In the genomic region with DNA sequence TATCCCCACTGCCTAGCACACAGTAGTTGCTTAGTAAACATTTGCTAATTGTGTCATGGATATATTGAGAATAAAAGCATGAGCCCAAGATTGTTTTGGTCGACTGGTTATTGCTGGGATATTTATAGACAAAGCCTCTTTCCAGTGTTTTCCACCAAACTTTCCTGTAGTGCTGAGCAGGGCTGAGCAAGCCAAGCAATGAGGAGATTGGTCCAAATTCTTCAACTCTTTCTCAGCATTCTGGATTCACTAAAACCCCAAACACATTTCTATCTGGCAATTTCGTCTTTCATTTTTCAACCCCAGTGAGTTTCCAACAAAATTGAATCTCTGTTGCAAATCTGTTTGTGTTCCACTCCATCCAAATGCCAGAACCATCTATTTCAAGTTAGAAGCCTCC, we compare ENCODE assay signal across 14 cellular contexts. TPM values are rescaled to one million over a fixed set of nuclear protein-coding genes. Genes with fewer than 3 reads are reported as not detected.
DNase-seq lines count a peak whose midpoint lies in the region; ATAC-seq and TF ChIP-seq lines count a peak whose summit lies in the region.
"Had no signal": no experiment of that assay in that cellular context is flagged by ENCODE, and none has a peak within 500 bp of the region (broad histone marks: within the 10 kb centered on the region; RNA-seq: fewer than 3 reads in every experiment).

No MANE protein-coding gene starts in this region.

- no peaks in the 10 kb centered on the region for H3K27me3 ChIP-seq in ascending aorta
- H3K27me3 ChIP-seq in left lung, result no peaks in the 10 kb centered on the region
- no peaks in the 10 kb centered on the region for H3K27me3 ChIP-seq in gastrocnemius medialis
- H3K27me3 ChIP-seq: SJCRH30 had no signal

- TF ChIP-seq CTCF in ascending aorta (IDR thresholded peaks at IDR 0.05) (no peak), left lung (IDR thresholded peaks at IDR 0.05) (no peak), gastrocnemius medialis (IDR thresholded peaks at IDR 0.05 in 4 of 5, conservative IDR thresholded peaks at IDR 0.05 in 1 of 5) (no peak)

- intact Hi-C loops in ascending aorta (cut with DNase I) (no loop called here), left lung (cut with DNase I) (no loop called here), gastrocnemius medialis (cut with DNase I; ENCODE audit: low total_unique reads) (no loop called here)

- H3K4me3 ChIP-seq in ascending aorta (no peak overlapping the region), left lung (no peak overlapping the region), gastrocnemius medialis (no peak overlapping the region)
- H3K4me3 ChIP-seq: SJCRH30 had no signal

- peak; percentile 45 for ATAC-seq in left lung
- no peak for ATAC-seq in gastrocnemius medialis

- H3K36me3 ChIP-seq in ascending aorta (no peaks in the 10 kb centered on the region), left lung (no peaks in the 10 kb centered on the region), gastrocnemius medialis (no peaks in the 10 kb centered on the region)
- H3K36me3 ChIP-seq: SJCRH30 had no signal

- in situ Hi-C loops in gastrocnemius medialis (cut with MboI; ENCODE audit: low sequenced_read_pairs in 4 of 4), result no loop called here

- H3K4me1 ChIP-seq in ascending aorta (no peaks in the 10 kb centered on the region), left lung (no peaks in the 10 kb centered on the region), gastrocnemius medialis (no peaks in the 10 kb centered on the region)
- H3K4me1 ChIP-seq: SJCRH30 had no signal

- H3K27ac ChIP-seq in ascending aorta (peak overlapping the region; percentile 28 to 60), left lung (peak overlapping the region in 1 of 2 donors; percentile 33), gastrocnemius medialis (no peak overlapping the region)
- H3K27ac ChIP-seq: SJCRH30 had no signal

- no peak for TF ChIP-seq POLR2A in gastrocnemius medialis (IDR thresholded peaks at IDR 0.05)

- no peaks in the 10 kb centered on the region for H3K9me3 ChIP-seq in ascending aorta
- H3K9me3 ChIP-seq in left lung, result no peaks in the 10 kb centered on the region
- no peaks in the 10 kb centered on the region for H3K9me3 ChIP-seq in gastrocnemius medialis
- H3K9me3 ChIP-seq: SJCRH30 had no signal

- DNase-seq in EH (ENCODE audit: low read depth), result peak; percentile 54
- no peak for DNase-seq in ascending aorta (ENCODE audit: low spot score in 2 of 2)
- DNase-seq in left lung, result no peak
- peak; percentile 27 for DNase-seq in stromal cell of bone marrow (ENCODE audit: low read depth)
- DNase-seq in Ammon's horn (ENCODE audit: low spot score), result no peak
- DNase-seq in RKO (ENCODE audit: low spot score), result no peak
- no peak for DNase-seq in gastrocnemius medialis
- DNase-seq in NCI-H2107 treated with DMSO at 0.1 percent for 48 hours (lab: John Stamatoyannopoulos, UW; ENCODE audit: unreplicated experiment), result no peak
- DNase-seq: NCI-H146, NCI-H2081 treated with DMSO at 0.1 percent for 48 hours, NCI-H226, NCI-H526, RPMI8226, SJCRH30 had no signal

RNA-seq across cellular contexts. Expression of gene TARS1, which starts 31.9 kb away (rescaled TPM):
- total RNA-seq in ascending aorta, result 60.5 TPM
- 100 to 1,000 TPM in 1 of 2 donors, 10 to 100 TPM in 1; 94.6 to 118 TPM for total RNA-seq in left lung
- total RNA-seq in gastrocnemius medialis, result 10 to 100 TPM; 62.8 to 77.6 (median 69.8) TPM

Comparison
In these comparisons a context has a peak if more than half of its experiments do, and no peak if none do; other contexts are left out.
1. DNase-seq: peak in EH (single experiment) and stromal cell of bone marrow (single experiment); none in ascending aorta (0 of 2), left lung (0 of 2), Ammon's horn (single experiment), RKO (single experiment), gastrocnemius medialis (0 of 2) and NCI-H2107 treated with DMSO at 0.1 percent for 48 hours (single experiment).
2. H3K27ac ChIP-seq: peak in ascending aorta (2 of 2); none in gastrocnemius medialis (0 of 4).